ENCODE assay signal across 19 cellular contexts in the genomic region with DNA sequence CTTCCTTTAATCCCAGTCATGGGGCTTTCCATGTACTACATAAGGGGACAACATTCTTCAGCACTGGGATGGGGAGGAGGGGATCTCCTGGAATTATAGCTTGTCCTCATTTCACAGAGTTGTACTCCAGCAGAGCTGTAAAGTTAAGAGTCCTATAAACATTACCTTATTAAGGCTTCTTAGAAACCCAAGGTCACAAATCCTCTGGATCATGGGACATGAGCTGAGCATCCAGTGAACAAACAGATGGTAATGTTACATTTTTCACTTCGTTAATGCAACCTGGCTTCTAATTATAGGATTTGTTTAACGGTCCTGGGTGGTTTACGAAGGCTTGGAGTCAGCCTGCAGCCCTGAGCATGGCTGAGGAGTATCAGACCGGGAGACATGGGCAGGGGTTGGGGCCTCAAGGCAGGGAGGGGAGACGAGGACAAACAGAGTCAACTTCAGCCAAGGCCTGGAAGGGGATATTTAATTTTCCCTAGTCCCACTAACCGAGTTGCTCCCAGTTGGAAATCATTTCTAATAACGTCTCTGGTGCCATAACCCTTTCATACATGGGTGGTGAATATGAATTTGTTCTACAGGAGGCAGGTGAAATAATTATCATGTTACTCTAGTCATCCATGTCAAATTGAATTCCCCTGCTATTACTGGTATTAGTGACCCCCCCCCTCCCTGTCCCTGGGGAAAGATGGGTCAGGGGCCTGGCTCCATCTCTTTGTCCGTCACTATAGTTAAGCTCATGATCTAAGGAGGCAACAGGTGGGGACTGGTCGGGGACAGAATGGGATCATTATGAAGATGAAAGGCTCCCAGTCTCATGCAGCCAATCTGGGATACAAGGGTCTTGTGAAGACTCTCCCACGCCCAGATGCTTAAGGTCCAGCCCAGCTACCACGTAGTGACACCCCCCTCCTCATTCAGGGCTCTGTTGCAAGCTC. TPM values are rescaled to one million over a fixed set of nuclear protein-coding genes. Genes with fewer than 3 reads are reported as not detected.
DNase-seq lines count a peak whose midpoint lies in the region; ATAC-seq and TF ChIP-seq lines count a peak whose summit lies in the region.
"Had no signal": no experiment of that assay in that cellular context is flagged by ENCODE, and none has a peak within 500 bp of the region (broad histone marks: within the 10 kb centered on the region; RNA-seq: fewer than 3 reads in every experiment).

No MANE protein-coding gene starts in this region.

- ATAC-seq in heart left ventricle = no peak
- ATAC-seq in left ventricle myocardium superior = no peak
- ATAC-seq in activated T-helper 17 cell treated with anti-CD3 and anti-CD28 coated beads, Interleukin-2, amount 50 U/mL, for 72 hours (replicated peaks) = no peak
- ATAC-seq: stimulated activated effector memory CD8-positive, alpha-beta T cell treated with anti-CD3 and anti-CD28 coated beads, Interleukin-12 subunit alpha, Interleukin-12 subunit beta, amount 100 ng/mL, for 72 hours had no signal

- intact Hi-C loops in heart left ventricle (cut with DNase I) = loop anchor here in 3 of 10 donors (5.0 kb wide), 1 partner anchor 32 kb away; no protein-coding TSS in a partner anchor
- intact Hi-C loops in left ventricle myocardium superior (cut with micrococcal nuclease) = loop anchor here (10.0 kb wide), 1 partner anchor 175 kb away; no protein-coding TSS in a partner anchor
- intact Hi-C loops in prostate gland (cut with DNase I) = no loop called here
- intact Hi-C loops in vagina (cut with DNase I) = no loop called here

- no peaks in the 10 kb centered on the region for H3K9me3 Mint-ChIP-seq in activated T-helper 17 cell treated with anti-CD3 and anti-CD28 coated beads, Interleukin-2, amount 50 U/mL, for 72 hours
- H3K9me3 Mint-ChIP-seq: activated naive CD4-positive, alpha-beta T cell treated with anti-CD3 and anti-CD28 coated beads, Interleukin-2, amount 10 ng/mL, durations not matched to agents 7 days and 5 days; stimulated activated effector memory CD8-positive, alpha-beta T cell treated with anti-CD3 and anti-CD28 coated beads, Interleukin-12 subunit alpha, Interleukin-12 subunit beta, amount 100 ng/mL, for 72 hours had no signal

- peaks cover 3% of the 10 kb centered on the region for H3K27me3 Mint-ChIP-seq in activated T-helper 17 cell treated with anti-CD3 and anti-CD28 coated beads, Interleukin-2, amount 50 U/mL, for 72 hours

- H3K79me2 ChIP-seq in hepatocyte = no peaks in the 10 kb centered on the region

- H3K4me1 ChIP-seq in heart left ventricle (peaks cover 3 to 64% (median 40%) of the 10 kb centered on the region in 12 donors), hepatocyte (ENCODE audit: insufficient read depth) (peaks cover 20% of the 10 kb centered on the region), prostate gland (replicated peaks) (no peaks in the 10 kb centered on the region), vagina (peaks cover 42% of the 10 kb centered on the region)

- no peak overlapping the region for H3K4me2 ChIP-seq in hepatocyte

- H3K4me3 Mint-ChIP-seq in activated T-helper 17 cell treated with anti-CD3 and anti-CD28 coated beads, Interleukin-2, amount 50 U/mL, for 72 hours = no peak overlapping the region
- H3K4me3 Mint-ChIP-seq: activated naive CD4-positive, alpha-beta T cell treated with anti-CD3 and anti-CD28 coated beads, Interleukin-2, amount 10 ng/mL, durations not matched to agents 7 days and 5 days; stimulated activated effector memory CD8-positive, alpha-beta T cell treated with anti-CD3 and anti-CD28 coated beads, Interleukin-12 subunit alpha, Interleukin-12 subunit beta, amount 100 ng/mL, for 72 hours had no signal

- H3K4me1 Mint-ChIP-seq in activated T-helper 17 cell treated with anti-CD3 and anti-CD28 coated beads, Interleukin-2, amount 50 U/mL, for 72 hours = no peaks in the 10 kb centered on the region
- H3K4me1 Mint-ChIP-seq: activated naive CD4-positive, alpha-beta T cell treated with anti-CD3 and anti-CD28 coated beads, Interleukin-2, amount 10 ng/mL, durations not matched to agents 7 days and 5 days; stimulated activated effector memory CD8-positive, alpha-beta T cell treated with anti-CD3 and anti-CD28 coated beads, Interleukin-12 subunit alpha, Interleukin-12 subunit beta, amount 100 ng/mL, for 72 hours had no signal

- 69 to 87% (median 79%) methylated on average over 11 of the region's 11 CpGs for WGBS in heart left ventricle, 4 donors
- 59% methylated on average over 11 of the region's 11 CpGs for WGBS in hepatocyte (ENCODE audit: low lambda C conversion rate, missing lambda C conversion rate)
- WGBS in prostate gland = 65% methylated on average over 11 of the region's 11 CpGs

- no peak overlapping the region for H3K4me3 ChIP-seq in heart left ventricle
- H3K4me3 ChIP-seq in hepatocyte = no peak overlapping the region
- H3K4me3 ChIP-seq in prostate gland = no peak overlapping the region
- H3K4me3 ChIP-seq in vagina = no peak overlapping the region

- no peak overlapping the region for H3K27ac Mint-ChIP-seq in activated T-helper 17 cell treated with anti-CD3 and anti-CD28 coated beads, Interleukin-2, amount 50 U/mL, for 72 hours
- H3K27ac Mint-ChIP-seq: activated naive CD4-positive, alpha-beta T cell treated with anti-CD3 and anti-CD28 coated beads, Interleukin-2, amount 10 ng/mL, durations not matched to agents 7 days and 5 days; stimulated activated effector memory CD8-positive, alpha-beta T cell treated with anti-CD3 and anti-CD28 coated beads, Interleukin-12 subunit alpha, Interleukin-12 subunit beta, amount 100 ng/mL, for 72 hours had no signal

- H3K9me3 ChIP-seq in heart left ventricle (peaks cover 0 to 5% (median 0%) of the 10 kb centered on the region in 12 donors), hepatocyte (ENCODE audit: low read depth) (no peaks in the 10 kb centered on the region), prostate gland (no peaks in the 10 kb centered on the region), vagina (no peaks in the 10 kb centered on the region)

- H4K20me1 ChIP-seq in hepatocyte (ENCODE audit: insufficient read depth, poor library complexity, severe bottlenecking) = no peaks in the 10 kb centered on the region

- no peak for TF ChIP-seq CTCF in heart left ventricle (IDR thresholded peaks at IDR 0.05)
- TF ChIP-seq CTCF in hepatocyte (IDR thresholded peaks at IDR 0.05; ENCODE audit: poor library complexity) = no peak
- no peak for TF ChIP-seq CTCF in prostate gland (IDR thresholded peaks at IDR 0.05)
- TF ChIP-seq CTCF in vagina (IDR thresholded peaks at IDR 0.05) = no peak

- TF ChIP-seq POLR2A in heart left ventricle (IDR thresholded peaks at IDR 0.05) = no peak
- TF ChIP-seq POLR2A in prostate gland (IDR thresholded peaks at IDR 0.05) = no peak
- no peak for TF ChIP-seq POLR2A in vagina (IDR thresholded peaks at IDR 0.05)

- H3K36me3 Mint-ChIP-seq in activated T-helper 17 cell treated with anti-CD3 and anti-CD28 coated beads, Interleukin-2, amount 50 U/mL, for 72 hours (ENCODE audit: low read depth) = no peaks in the 10 kb centered on the region
- H3K36me3 Mint-ChIP-seq: activated naive CD4-positive, alpha-beta T cell treated with anti-CD3 and anti-CD28 coated beads, Interleukin-2, amount 10 ng/mL, durations not matched to agents 7 days and 5 days; stimulated activated effector memory CD8-positive, alpha-beta T cell treated with anti-CD3 and anti-CD28 coated beads, Interleukin-12 subunit alpha, Interleukin-12 subunit beta, amount 100 ng/mL, for 72 hours had no signal

- H3K36me3 ChIP-seq in heart left ventricle (no peaks in the 10 kb centered on the region), hepatocyte (replicated peaks; ENCODE audit: insufficient read depth, low read depth) (no peaks in the 10 kb centered on the region), prostate gland (no peaks in the 10 kb centered on the region), vagina (no peaks in the 10 kb centered on the region)

- no peaks in the 10 kb centered on the region for H3K27me3 ChIP-seq in heart left ventricle
- H3K27me3 ChIP-seq in hepatocyte = no peaks in the 10 kb centered on the region
- no peaks in the 10 kb centered on the region for H3K27me3 ChIP-seq in prostate gland (replicated peaks; ENCODE audit: insufficient read depth)
- no peaks in the 10 kb centered on the region for H3K27me3 ChIP-seq in vagina

- no peak overlapping the region for H2AFZ ChIP-seq in hepatocyte

- DNase-seq in heart left ventricle (peak in 1 of 5 donors; percentile 4), left ventricle myocardium superior (no peak), hepatocyte (ENCODE audit: low spot score) (no peak), prostate gland (ENCODE audit: low spot score) (no peak), vagina (ENCODE audit: extremely low spot score in 2 of 2) (no peak), A172 (ENCODE audit: low spot score) (no peak)
- DNase-seq in activated CD4-positive, alpha-beta T cell treated with anti-CD3 and anti-CD28 coated beads, Interleukin-2, amount 50 U/mL, for 4 hours = no peak
- DNase-seq: activated naive CD4-positive, alpha-beta T cell treated with anti-CD3 and anti-CD28 coated beads, Interleukin-2, amount 10 ng/mL, durations not matched to agents 7 days and 5 days; activated T-cell treated with anti-CD3 and anti-CD28 coated beads, Interleukin-2, amount 50 U/mL, for 1 hour; DMS79 treated with DMSO at 0.1 percent for 48 hours; Kasumi-1; NCI-H1105; NCI-H774 had no signal

- no peaks in the 10 kb centered on the region for H3K9me2 ChIP-seq in hepatocyte (replicated peaks; ENCODE audit: insufficient read depth)

- H3K27ac ChIP-seq in heart left ventricle = peak overlapping the region in 11 of 12 donors; percentile 51 to 98 (median 91)
- peak overlapping the region; percentile 67 for H3K27ac ChIP-seq in hepatocyte
- peak overlapping the region; percentile 72 to 74 for H3K27ac ChIP-seq in prostate gland
- H3K27ac ChIP-seq in vagina = peak overlapping the region; percentile 91
- H3K27ac ChIP-seq: epithelial cell of prostate had no signal

RNA-seq across cellular contexts. Expression of gene IL17B, which starts 10.7 kb away (rescaled TPM):
- under 1 TPM in 2 of 9 donors, not detected in 7; 0.35 to 0.42 TPM for total RNA-seq in heart left ventricle
- under 1 TPM in 1 of 2 donors, not detected in 1; 0.33 TPM for polyA plus RNA-seq in heart left ventricle
- not detected for total RNA-seq in left ventricle myocardium superior
- total RNA-seq in hepatocyte = 0.60 TPM in 1 of 2 replicates, not detected in the other
- polyA plus RNA-seq in hepatocyte = 0.27 TPM in 1 of 2 replicates, not detected in the other
- total RNA-seq in prostate gland = 1 to 10 TPM in 1 of 2 donors, not detected in 1; 9.3 TPM
- 2.7 TPM for total RNA-seq in vagina
- total RNA-seq in activated T-helper 17 cell treated with anti-CD3 and anti-CD28 coated beads, Interleukin-2, amount 50 U/mL, for 72 hours = not detected
- not detected in 2 replicates for total RNA-seq in A172 (2014; rRNA removed; shearing (Covaris generic))
- total RNA-seq: A673, dermis blood vessel endothelial cell, ureter had no signal

RNA-seq across cellular contexts. Expression of gene PCYOX1L, which starts 32.0 kb away (rescaled TPM):
- 1 to 10 TPM; 2.3 to 6.8 (median 3.7) TPM for total RNA-seq in heart left ventricle
- 1 to 10 TPM; 2.3 to 6.5 TPM for polyA plus RNA-seq in heart left ventricle
- 2.6 TPM for total RNA-seq in left ventricle myocardium superior
- total RNA-seq in hepatocyte = 8.9 and 9.1 TPM in 2 replicates
- 12.9 and 14.4 TPM in 2 replicates for polyA plus RNA-seq in hepatocyte
- 10 to 100 TPM in 1 of 2 donors, 1 to 10 TPM in 1; 7.7 to 20.7 TPM for total RNA-seq in prostate gland
- total RNA-seq in vagina = 6.4 TPM
- total RNA-seq in activated T-helper 17 cell treated with anti-CD3 and anti-CD28 coated beads, Interleukin-2, amount 50 U/mL, for 72 hours = 10 to 100 TPM; 11.9 to 19.7 TPM
- total RNA-seq in A172 (2014; rRNA removed; shearing (Covaris generic)) = 15.7 and 19.7 TPM in 2 replicates

RNA-seq across cellular contexts. Expression of gene GRPEL2, which starts 44.5 kb away (rescaled TPM):
- 10 to 100 TPM in 5 of 9 donors, 1 to 10 TPM in 4; 6.7 to 14.0 (median 10.2) TPM for total RNA-seq in heart left ventricle
- 1 to 10 TPM; 5.1 to 6.8 TPM for polyA plus RNA-seq in heart left ventricle
- 8.9 TPM for total RNA-seq in left ventricle myocardium superior
- 18.7 and 19.6 TPM in 2 replicates for total RNA-seq in hepatocyte
- polyA plus RNA-seq in hepatocyte = 6.7 and 7.6 TPM in 2 replicates
- total RNA-seq in prostate gland = 10 to 100 TPM; 11.1 to 12.0 TPM
- total RNA-seq in vagina = 16.9 TPM
- 10 to 100 TPM; 27.6 to 28.1 TPM for total RNA-seq in activated T-helper 17 cell treated with anti-CD3 and anti-CD28 coated beads, Interleukin-2, amount 50 U/mL, for 72 hours
- total RNA-seq in A172 (2014; rRNA removed; shearing (Covaris generic)) = 23.3 and 28.3 TPM in 2 replicates
